Comparison of ENCODE assay signal across 8 cellular contexts in genomic region chr19:18428837-18429674, GRCh38. TPM values are rescaled to one million over a fixed set of nuclear protein-coding genes. Genes with fewer than 3 reads are reported as not detected.
DNase-seq lines count a peak whose midpoint lies in the region; ATAC-seq lines count a peak whose summit lies in the region.

No MANE protein-coding gene starts in this region.

- in situ Hi-C loops in GM23248 (cut with MboI) = no loop called here

- peak; percentile 79 to 84 for ATAC-seq in activated CD4-positive, CD25-positive, alpha-beta regulatory T cell treated with anti-CD3 and anti-CD28 coated beads, Interleukin-2, amount 50 U/mL, for 24 hours

- peaks cover 55% of the 10 kb centered on the region for H3K79me2 ChIP-seq in GM23248 (ENCODE audit: insufficient read depth)

- no peaks in the 10 kb centered on the region for H3K9me2 ChIP-seq in GM23248 (ENCODE audit: insufficient read depth)

- H4K20me1 ChIP-seq in GM23248 (ENCODE audit: insufficient read depth) = no peaks in the 10 kb centered on the region

- 5 to 6% methylated on average over 41 to 66 of the region's 76 CpGs for WGBS in GM23248 (ENCODE audit: low coverage in 1 of 2, low lambda C conversion rate in 2 of 2, missing lambda C conversion rate in 2 of 2), 2 experiments

- no peak overlapping the region for H2AFZ ChIP-seq in GM23248

- DNase-seq in DMS153 treated with DMSO at 0.1 percent for 48 hours (lab: John Stamatoyannopoulos, UW; ENCODE audit: unreplicated experiment) (peak; percentile 80), GM23248 (peak; percentile 97), NCI-H1436 (lab: John Stamatoyannopoulos, UW) (peak; percentile 94), cerebellum (ENCODE audit: low spot score) (peak; percentile 94), KG1 (lab: John Stamatoyannopoulos, UW) (no peak)
- DNase-seq in stimulated activated CD4-positive, alpha-beta T cell treated with anti-CD3 and anti-CD28 coated beads, Interleukin-4, amount 100 ng/mL, for 48 hours (ENCODE audit: low read depth in 2 of 2) = peak; percentile 62 to 73

- peak overlapping the region; percentile 69 for H3K27ac ChIP-seq in GM23248
- H3K27ac ChIP-seq in layer of hippocampus (ENCODE audit: low read depth, low read length) = peak overlapping the region; percentile 80

- no peaks in the 10 kb centered on the region for H3K27me3 ChIP-seq in GM23248 (replicated peaks; ENCODE audit: insufficient read depth)
- H3K27me3 ChIP-seq in layer of hippocampus (ENCODE audit: control insufficient read depth, insufficient read depth, low read length) = no peaks in the 10 kb centered on the region

- H3K36me3 ChIP-seq in GM23248 (ENCODE audit: low read depth) = no peaks in the 10 kb centered on the region

- H3K9ac ChIP-seq in GM23248 = peak overlapping the region; percentile 80

- H3K4me2 ChIP-seq in GM23248 (ENCODE audit: unreplicated experiment) = peak overlapping the region; percentile 36

- peaks cover 3% of the 10 kb centered on the region for H3F3A ChIP-seq in GM23248 (ENCODE audit: insufficient read depth)

- H3K9me3 ChIP-seq in GM23248 (ENCODE audit: low read depth) = no peaks in the 10 kb centered on the region

- H3K4me1 ChIP-seq in GM23248 (ENCODE audit: insufficient read depth) = peaks cover 30% of the 10 kb centered on the region

- peak overlapping the region; percentile 49 for H3K4me3 ChIP-seq in GM23248

RNA-seq across cellular contexts. Expression of gene ISYNA1, which starts 8.9 kb away (rescaled TPM):
- total RNA-seq in GM23248 (2014; rRNA removed; shearing (Covaris generic)) = 5.5 and 8.9 TPM in 2 replicates
- 12.3 and 17.2 TPM in 2 replicates for polyA plus RNA-seq in GM23248 (2016; fragmentation: Nextera tagmentation; extraction: Ambion mirVana)
- 43.2 TPM for total RNA-seq in cerebellum

RNA-seq across cellular contexts. Expression of gene SSBP4, which starts 9.9 kb away (rescaled TPM):
- total RNA-seq in GM23248 (2014; rRNA removed; shearing (Covaris generic)) = 156 and 169 TPM in 2 replicates
- polyA plus RNA-seq in GM23248 (2016; fragmentation: Nextera tagmentation; extraction: Ambion mirVana) = 46.5 and 46.9 TPM in 2 replicates
- total RNA-seq in cerebellum = 32.2 TPM

RNA-seq across cellular contexts. Expression of gene LRRC25, which starts 31.6 kb away (rescaled TPM):
- total RNA-seq in GM23248 (2014; rRNA removed; shearing (Covaris generic)) = not detected in 2 replicates
- not detected in 2 replicates for polyA plus RNA-seq in GM23248 (2016; fragmentation: Nextera tagmentation; extraction: Ambion mirVana)
- 1.00 TPM for total RNA-seq in cerebellum

RNA-seq across cellular contexts. Expression of gene GDF15, which starts 43.1 kb away (rescaled TPM):
- 27.7 and 33.3 TPM in 2 replicates for total RNA-seq in GM23248 (2014; rRNA removed; shearing (Covaris generic))
- polyA plus RNA-seq in GM23248 (2016; fragmentation: Nextera tagmentation; extraction: Ambion mirVana) = 32.7 and 36.0 TPM in 2 replicates
- 0.36 TPM for total RNA-seq in cerebellum
